Comparison of ENCODE assay signal across 9 cellular contexts in the genomic region with DNA sequence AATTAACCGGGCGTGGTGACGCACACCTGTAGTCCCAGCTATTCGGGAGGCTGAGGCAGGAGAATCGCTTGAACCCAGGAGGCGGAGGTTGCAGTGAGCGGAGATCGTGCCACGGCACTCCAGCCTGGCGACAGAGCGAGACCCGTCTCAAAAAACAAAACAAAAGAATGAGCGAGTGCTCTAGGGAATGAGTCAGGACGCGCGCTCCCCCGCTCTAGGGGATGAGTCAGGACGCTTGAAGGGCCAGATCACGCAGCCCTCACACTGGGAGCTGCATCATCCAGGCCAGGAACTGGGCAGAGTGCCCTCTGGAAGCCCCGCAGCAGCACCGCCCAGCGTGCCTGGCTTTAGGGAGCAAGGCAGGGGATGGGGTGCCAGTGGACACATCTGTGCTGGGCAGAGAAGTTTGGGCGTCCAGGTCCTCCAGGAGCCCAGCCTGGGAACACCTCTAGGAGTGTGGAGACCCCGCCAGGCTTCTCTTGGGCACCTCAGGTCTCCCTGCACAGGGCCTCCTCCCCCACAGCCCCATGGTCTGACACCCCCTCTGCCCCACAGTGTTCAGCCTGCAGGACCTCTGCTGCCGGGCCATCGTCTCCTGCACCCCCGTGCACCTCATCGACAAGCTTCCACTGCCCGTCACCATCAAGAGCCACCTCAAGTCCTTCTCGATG. TPM values are rescaled to one million over a fixed set of nuclear protein-coding genes. Genes with fewer than 3 reads are reported as not detected.
A peak's percentile ranks its signal among the peaks of the same experiment; 100 is the strongest.
DNase-seq lines count a peak whose midpoint lies in the region; TF ChIP-seq lines count a peak whose summit lies in the region.
"Had no signal": no experiment of that assay in that cellular context is flagged by ENCODE, and none has a peak within 500 bp of the region (broad histone marks: within the 10 kb centered on the region; RNA-seq: fewer than 3 reads in every experiment).

No MANE protein-coding gene starts in this region.

- H3K9me3 ChIP-seq in smooth muscle cell (replicated peaks; ENCODE audit: low read depth): no peaks in the 10 kb centered on the region
- H3K9me3 ChIP-seq: thyroid gland had no signal

- peak overlapping the region; percentile 59 for H3K4me2 ChIP-seq in smooth muscle cell

- no peaks in the 10 kb centered on the region for H3K27me3 ChIP-seq in smooth muscle cell (ENCODE audit: low read depth)
- H3K27me3 ChIP-seq: thyroid gland had no signal

- H3K4me1 ChIP-seq in smooth muscle cell (ENCODE audit: low read depth): peaks cover 27% of the 10 kb centered on the region

- no peak overlapping the region for H3K4me3 ChIP-seq in smooth muscle cell
- H3K4me3 ChIP-seq: thyroid gland had no signal

- H4K20me1 ChIP-seq in smooth muscle cell (ENCODE audit: low read depth): peaks cover 1% of the 10 kb centered on the region

- peak overlapping the region; percentile 88 for H3K9ac ChIP-seq in smooth muscle cell (ENCODE audit: low read depth)

- H3K36me3 ChIP-seq in smooth muscle cell (ENCODE audit: low read depth): no peaks in the 10 kb centered on the region

- 53% methylated on average over 29 of the region's 30 CpGs for WGBS in smooth muscle cell (ENCODE audit: low lambda C conversion rate)

- no peak overlapping the region for H2AFZ ChIP-seq in smooth muscle cell (ENCODE audit: low read depth)

- no peak for TF ChIP-seq CTCF in smooth muscle cell (IDR thresholded peaks at IDR 0.05; ENCODE audit: borderline replicate concordance, insufficient read depth, poor library complexity, severe bottlenecking)

- no peaks in the 10 kb centered on the region for H3K79me2 ChIP-seq in smooth muscle cell (ENCODE audit: low read depth)

- no peak overlapping the region for H3K27ac ChIP-seq in epithelial cell of prostate
- peak overlapping the region; percentile 96 for H3K27ac ChIP-seq in smooth muscle cell (ENCODE audit: low read depth)
- H3K27ac ChIP-seq: 22Rv1, thyroid gland had no signal

- peak; percentile 48 for DNase-seq in DMS 273 (lab: John Stamatoyannopoulos, UW; ENCODE audit: unreplicated experiment)
- no peak for DNase-seq in DMS 273 treated with DMSO at 0.1 percent for 48 hours (lab: John Stamatoyannopoulos, UW)
- DNase-seq in epithelial cell of prostate (ENCODE audit: low read depth, low spot score): peak; percentile 74
- DNase-seq in smooth muscle cell (lab: John Stamatoyannopoulos, UW; ENCODE audit: unreplicated experiment): peak; percentile 57
- DNase-seq in NCI-H526 treated with DMSO at 0.1 percent for 48 hours (lab: John Stamatoyannopoulos, UW): no peak
- DNase-seq in activated effector memory CD4-positive, alpha-beta T cell treated with Interleukin-2 at 50 U/mL for 16 hours: no peak
- DNase-seq: NCI-H2227 treated with DMSO at 0.1 percent for 48 hours had no signal

- H3F3A ChIP-seq in smooth muscle cell (ENCODE audit: low read depth): peaks cover 8% of the 10 kb centered on the region

RNA-seq across cellular contexts. Expression of a gene that starts 3.9 kb away (rescaled TPM):
- 1.5 TPM in 1 of 2 replicates, not detected in the other for total RNA-seq in smooth muscle cell
- 0.77 and 0.83 TPM in 2 replicates for polyA plus RNA-seq in smooth muscle cell

RNA-seq across cellular contexts. Expression of a gene that starts 9.2 kb away (rescaled TPM):
- 134 and 158 TPM in 2 replicates for total RNA-seq in smooth muscle cell
- 227 and 238 TPM in 2 replicates for polyA plus RNA-seq in smooth muscle cell

RNA-seq across cellular contexts. Expression of a gene that starts 14.7 kb away (rescaled TPM):
- total RNA-seq in smooth muscle cell: 7.7 and 11.9 TPM in 2 replicates
- polyA plus RNA-seq in smooth muscle cell: 34.7 and 45.8 TPM in 2 replicates

RNA-seq across cellular contexts. Expression of a gene that starts 22.2 kb away (rescaled TPM):
- 6.8 and 8.4 TPM in 2 replicates for total RNA-seq in smooth muscle cell
- 10.4 and 24.6 TPM in 2 replicates for polyA plus RNA-seq in smooth muscle cell

RNA-seq across cellular contexts. Expression of a gene that starts 37.1 kb away (rescaled TPM):
- 14.7 and 21.2 TPM in 2 replicates for total RNA-seq in smooth muscle cell
- polyA plus RNA-seq in smooth muscle cell: 27.0 and 28.3 TPM in 2 replicates

Comparison
In these comparisons a context has a peak if more than half of its experiments do, and no peak if none do; other contexts are left out.
1. DNase-seq: peak in DMS 273 (single experiment), epithelial cell of prostate (single experiment) and smooth muscle cell (single experiment); none in DMS 273 treated with DMSO at 0.1 percent for 48 hours (single experiment), NCI-H526 treated with DMSO at 0.1 percent for 48 hours (single experiment) and activated effector memory CD4-positive, alpha-beta T cell treated with Interleukin-2 at 50 U/mL for 16 hours (single experiment).